ENCODE assay signal across 24 cellular contexts in genomic region chr1:25072461-25072860, GRCh38.
"Had no signal": no experiment of that assay in that cellular context is flagged by ENCODE, and none has a peak within 500 bp of the region (broad histone marks: within the 10 kb centered on the region; RNA-seq: fewer than 3 reads in every experiment).

No MANE protein-coding gene starts in this region.

- H3K27me3 Mint-ChIP-seq: activated naive CD8-positive, alpha-beta T cell had no signal

- H3K4me2 ChIP-seq: KMS-11 had no signal

- H3K27me3 ChIP-seq: Peyer's patch had no signal

- H3K36me3 ChIP-seq: Peyer's patch, SJCRH30 had no signal

- DNase-seq: activated CD4-positive, alpha-beta T cell treated with anti-CD3 and anti-CD28 coated beads for 48 hours; activated CD4-positive, alpha-beta T cell treated with anti-CD3 and anti-CD28 coated beads, Interleukin-2, amount 50 U/mL, for 4 hours; activated CD8-positive, alpha-beta memory T cell treated with anti-CD3 and anti-CD28 coated beads, Interleukin-2, amount 50 U/mL, for 48 hours; activated CD8-positive, alpha-beta T cell treated with anti-CD3 and anti-CD28 coated beads, Interleukin-2, amount 10 ng/mL, durations not matched to agents 7 days and 5 days; activated effector memory CD4-positive, alpha-beta T cell treated with Interleukin-2 at 50 U/mL for 16 hours; activated naive CD4-positive, alpha-beta T cell; activated T-cell treated with anti-CD3 and anti-CD28 coated beads, Interleukin-2, amount 50 U/mL, for 1 hour; amygdala; NCI-H1092; NCI-H1417 treated with DMSO at 0.1 percent for 48 hours; NCI-H1694 treated with DMSO at 0.1 percent for 48 hours; NCI-H2029 treated with DMSO at 0.1 percent for 48 hours; NCI-H510A treated with DMSO at 0.1 percent for 48 hours; Peyer's patch; Right ventricle myocardium superior; SJCRH30; T-helper 9 cell had no signal

- H3K4me3 ChIP-seq: Peyer's patch, SJCRH30 had no signal

- H3K4me1 Mint-ChIP-seq: brain had no signal

- H3K27ac Mint-ChIP-seq: activated CD8-positive, alpha-beta T cell treated with anti-CD3 and anti-CD28 coated beads, Interleukin-2, amount 10 ng/mL, durations not matched to agents 7 days and 5 days; activated naive CD8-positive, alpha-beta T cell; brain; T-helper 1 cell treated with Interleukin-12 subunit alpha and Interleukin-12 subunit beta and Interleukin-4 antibody, amounts not matched to agents 30 μg/mL and 1 μg/mL, for 36 hours had no signal

- H3K27ac ChIP-seq: KMS-11, Peyer's patch, RWPE1, SJCRH30, VCaP had no signal

- H3K36me3 Mint-ChIP-seq: brain had no signal

- H3K4me3 Mint-ChIP-seq: activated CD8-positive, alpha-beta T cell treated with anti-CD3 and anti-CD28 coated beads, Interleukin-2, amount 10 ng/mL, durations not matched to agents 7 days and 5 days; activated naive CD8-positive, alpha-beta T cell; brain; T-helper 1 cell treated with Interleukin-12 subunit alpha and Interleukin-12 subunit beta and Interleukin-4 antibody, amounts not matched to agents 30 μg/mL and 1 μg/mL, for 36 hours had no signal

- ATAC-seq: activated CD8-positive, alpha-beta T cell treated with anti-CD3 and anti-CD28 coated beads, Interleukin-2, amount 10 ng/mL, durations not matched to agents 7 days and 5 days had no signal

- H3K4me1 ChIP-seq: Peyer's patch, SJCRH30 had no signal

- H3K9ac ChIP-seq: KMS-11 had no signal

- H3K9me3 ChIP-seq: SJCRH30 had no signal

- FAIRE-seq: astrocyte had no signal
